Comparison of ENCODE assay signal across 32 cellular contexts in genomic region chr7:20053334-20054104, GRCh38.
"Had no signal": no experiment of that assay in that cellular context is flagged by ENCODE, and none has a peak within 500 bp of the region (broad histone marks: within the 10 kb centered on the region; RNA-seq: fewer than 3 reads in every experiment).

No MANE protein-coding gene starts in this region.

- H3K27ac Mint-ChIP-seq: activated naive CD4-positive, alpha-beta T cell treated with anti-CD3 and anti-CD28 coated beads, Interleukin-2, amount 10 ng/mL, durations not matched to agents 7 days and 5 days; dendritic cell treated with granulocyte-macrophage colony-stimulating factor and Interleukin-4, amounts not matched to agents 40 ng/mL and 50 ng/mL, for 4 days; immature natural killer cell; naive thymus-derived CD4-positive, alpha-beta T cell; stimulated activated effector memory CD8-positive, alpha-beta T cell treated with anti-CD3 and anti-CD28 coated beads, Interleukin-12 subunit alpha, Interleukin-12 subunit beta, amount 100 ng/mL, for 72 hours; stimulated activated naive CD8-positive, alpha-beta T cell treated with anti-CD3 and anti-CD28 coated beads, Interleukin-15, Interleukin-2, amounts not matched to agents 100 ng/mL and 50 ng/mL, for 24 hours; type B pancreatic cell had no signal

- FAIRE-seq: astrocyte, endometrium, frontal cortex, kidney, pancreas, TTC549 had no signal

- H3K27me3 Mint-ChIP-seq: activated naive CD4-positive, alpha-beta T cell treated with anti-CD3 and anti-CD28 coated beads, Interleukin-2, amount 10 ng/mL, durations not matched to agents 7 days and 5 days; dendritic cell treated with granulocyte-macrophage colony-stimulating factor and Interleukin-4, amounts not matched to agents 40 ng/mL and 50 ng/mL, for 4 days; naive thymus-derived CD4-positive, alpha-beta T cell; stimulated activated naive CD8-positive, alpha-beta T cell treated with anti-CD3 and anti-CD28 coated beads, Interleukin-15, Interleukin-2, amounts not matched to agents 100 ng/mL and 50 ng/mL, for 24 hours; type B pancreatic cell had no signal

- ATAC-seq: activated CD4-positive, CD25-positive, alpha-beta regulatory T cell treated with anti-CD3 and anti-CD28 coated beads, Interleukin-2, amount 50 U/mL, for 24 hours; left colon; naive thymus-derived CD4-positive, alpha-beta T cell; pancreas; sciatic nerve; stimulated activated effector memory CD8-positive, alpha-beta T cell treated with anti-CD3 and anti-CD28 coated beads, Interleukin-12 subunit alpha, Interleukin-12 subunit beta, amount 100 ng/mL, for 72 hours had no signal

- DNase-seq: activated CD4-positive, alpha-beta T cell treated with anti-CD3 and anti-CD28 coated beads for 48 hours; activated CD4-positive, alpha-beta T cell treated with anti-CD3 and anti-CD28 coated beads, Interleukin-2, amount 50 U/mL, for 48 hours; activated CD8-positive, alpha-beta memory T cell treated with anti-CD3 and anti-CD28 coated beads for 24 hours; activated effector memory CD4-positive, alpha-beta T cell treated with anti-CD3 and anti-CD28 coated beads, Interleukin-2, amount 50 U/mL, for 16 hours; activated naive CD4-positive, alpha-beta T cell treated with anti-CD3 and anti-CD28 coated beads, Interleukin-2, amount 10 ng/mL, durations not matched to agents 7 days and 5 days; amniotic stem cell; brain microvascular endothelial cell; caudate nucleus; immature natural killer cell; kidney; left colon; midbrain; naive thymus-derived CD4-positive, alpha-beta T cell; nucleus accumbens; pancreas; retina; stimulated activated CD4-positive, alpha-beta T cell treated with anti-CD3 and anti-CD28 coated beads, Interleukin-4, amount 100 ng/mL, for 24 hours; uterus had no signal

- H3K27me3 ChIP-seq: brain microvascular endothelial cell, pancreas, uterus had no signal

- H3K9me3 ChIP-seq: pancreas, prostate gland, thoracic aorta, uterus had no signal

- H3K4me3 ChIP-seq: pancreas, prostate gland, skin epidermis, thoracic aorta, uterus had no signal

- H3K36me3 Mint-ChIP-seq: activated naive CD4-positive, alpha-beta T cell treated with anti-CD3 and anti-CD28 coated beads, Interleukin-2, amount 10 ng/mL, durations not matched to agents 7 days and 5 days; immature natural killer cell; naive thymus-derived CD4-positive, alpha-beta T cell; stimulated activated effector memory CD8-positive, alpha-beta T cell treated with anti-CD3 and anti-CD28 coated beads, Interleukin-12 subunit alpha, Interleukin-12 subunit beta, amount 100 ng/mL, for 72 hours; type B pancreatic cell had no signal

- H3K27ac ChIP-seq: brain microvascular endothelial cell, pancreas, prostate gland, skin epidermis, thoracic aorta, uterus, VCaP had no signal

- H3K4me3 Mint-ChIP-seq: activated naive CD4-positive, alpha-beta T cell treated with anti-CD3 and anti-CD28 coated beads, Interleukin-2, amount 10 ng/mL, durations not matched to agents 7 days and 5 days; dendritic cell treated with granulocyte-macrophage colony-stimulating factor and Interleukin-4, amounts not matched to agents 40 ng/mL and 50 ng/mL, for 4 days; immature natural killer cell; naive thymus-derived CD4-positive, alpha-beta T cell; stimulated activated effector memory CD8-positive, alpha-beta T cell treated with anti-CD3 and anti-CD28 coated beads, Interleukin-12 subunit alpha, Interleukin-12 subunit beta, amount 100 ng/mL, for 72 hours; stimulated activated naive CD8-positive, alpha-beta T cell treated with anti-CD3 and anti-CD28 coated beads, Interleukin-15, Interleukin-2, amounts not matched to agents 100 ng/mL and 50 ng/mL, for 24 hours; type B pancreatic cell had no signal

- H3K9me3 Mint-ChIP-seq: stimulated activated effector memory CD8-positive, alpha-beta T cell treated with anti-CD3 and anti-CD28 coated beads, Interleukin-12 subunit alpha, Interleukin-12 subunit beta, amount 100 ng/mL, for 72 hours; stimulated activated naive CD8-positive, alpha-beta T cell treated with anti-CD3 and anti-CD28 coated beads, Interleukin-15, Interleukin-2, amounts not matched to agents 100 ng/mL and 50 ng/mL, for 24 hours; type B pancreatic cell had no signal

- H3K4me1 ChIP-seq: pancreas, prostate gland, uterus had no signal

- H3K4me1 Mint-ChIP-seq: activated naive CD4-positive, alpha-beta T cell treated with anti-CD3 and anti-CD28 coated beads, Interleukin-2, amount 10 ng/mL, durations not matched to agents 7 days and 5 days; immature natural killer cell; naive thymus-derived CD4-positive, alpha-beta T cell; stimulated activated effector memory CD8-positive, alpha-beta T cell treated with anti-CD3 and anti-CD28 coated beads, Interleukin-12 subunit alpha, Interleukin-12 subunit beta, amount 100 ng/mL, for 72 hours had no signal

- H3K36me3 ChIP-seq: brain microvascular endothelial cell, pancreas, prostate gland, thoracic aorta, uterus had no signal
